ENCODE assay signal across 2 cellular contexts in the genomic region with DNA sequence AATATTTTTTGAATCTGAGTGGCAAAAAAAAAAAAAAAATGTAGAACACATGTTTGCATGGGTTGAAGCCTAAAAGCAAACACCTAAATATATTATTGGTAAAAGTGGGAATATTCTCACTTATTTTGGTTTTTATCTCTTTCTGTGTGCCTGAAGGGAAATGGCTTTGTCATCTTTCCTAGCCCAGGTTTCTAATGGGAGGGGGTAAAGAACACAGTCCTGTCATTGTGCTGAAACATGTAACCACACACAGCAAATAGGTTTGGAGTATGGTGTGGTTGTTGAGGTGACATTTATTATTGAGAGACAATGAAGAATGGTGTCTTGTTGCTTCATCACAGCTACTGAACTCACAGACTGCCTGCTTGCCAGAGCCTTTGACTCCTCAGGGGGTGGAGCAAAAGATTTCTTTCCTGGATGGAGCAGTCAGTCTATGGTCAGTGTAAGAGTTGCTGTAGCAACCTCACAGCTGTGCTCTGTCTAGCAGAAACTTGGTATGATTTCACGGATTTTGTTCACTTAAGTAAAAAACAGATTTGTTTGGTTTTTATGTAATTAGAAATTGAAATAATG.
TF ChIP-seq lines count a peak whose summit lies in the region.

No MANE protein-coding gene starts in this region.

TF ChIP-seq in SK-N-SH treated with all-trans-retinoic acid at 6 μM for 48 hours, 23 proteins besides CTCF, POLR2A, EP300 and RAD21 (continued from another document):
- TF ChIP-seq, protein P1, sequence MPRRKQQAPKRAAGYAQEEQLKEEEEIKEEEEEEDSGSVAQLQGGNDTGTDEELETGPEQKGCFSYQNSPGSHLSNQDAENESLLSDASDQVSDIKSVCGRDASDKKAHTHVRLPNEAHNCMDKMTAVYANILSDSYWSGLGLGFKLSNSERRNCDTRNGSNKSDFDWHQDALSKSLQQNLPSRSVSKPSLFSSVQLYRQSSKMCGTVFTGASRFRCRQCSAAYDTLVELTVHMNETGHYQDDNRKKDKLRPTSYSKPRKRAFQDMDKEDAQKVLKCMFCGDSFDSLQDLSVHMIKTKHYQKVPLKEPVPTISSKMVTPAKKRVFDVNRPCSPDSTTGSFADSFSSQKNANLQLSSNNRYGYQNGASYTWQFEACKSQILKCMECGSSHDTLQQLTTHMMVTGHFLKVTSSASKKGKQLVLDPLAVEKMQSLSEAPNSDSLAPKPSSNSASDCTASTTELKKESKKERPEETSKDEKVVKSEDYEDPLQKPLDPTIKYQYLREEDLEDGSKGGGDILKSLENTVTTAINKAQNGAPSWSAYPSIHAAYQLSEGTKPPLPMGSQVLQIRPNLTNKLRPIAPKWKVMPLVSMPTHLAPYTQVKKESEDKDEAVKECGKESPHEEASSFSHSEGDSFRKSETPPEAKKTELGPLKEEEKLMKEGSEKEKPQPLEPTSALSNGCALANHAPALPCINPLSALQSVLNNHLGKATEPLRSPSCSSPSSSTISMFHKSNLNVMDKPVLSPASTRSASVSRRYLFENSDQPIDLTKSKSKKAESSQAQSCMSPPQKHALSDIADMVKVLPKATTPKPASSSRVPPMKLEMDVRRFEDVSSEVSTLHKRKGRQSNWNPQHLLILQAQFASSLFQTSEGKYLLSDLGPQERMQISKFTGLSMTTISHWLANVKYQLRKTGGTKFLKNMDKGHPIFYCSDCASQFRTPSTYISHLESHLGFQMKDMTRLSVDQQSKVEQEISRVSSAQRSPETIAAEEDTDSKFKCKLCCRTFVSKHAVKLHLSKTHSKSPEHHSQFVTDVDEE (CRISPR knock-in tag; IDR thresholded peaks at IDR 0.05) = no peak
- TF ChIP-seq ESRRG (CRISPR knock-in tag; IDR thresholded peaks at IDR 0.05) (no peak), TOX (CRISPR knock-in tag; IDR thresholded peaks at IDR 0.05; ENCODE audit: borderline replicate concordance) (no peak), ZC3H10 (CRISPR knock-in tag; IDR thresholded peaks at IDR 0.05) (no peak), TCF4 (CRISPR knock-in tag; IDR thresholded peaks at IDR 0.05; ENCODE audit: borderline replicate concordance) (no peak)
- TF ChIP-seq, protein P2, sequence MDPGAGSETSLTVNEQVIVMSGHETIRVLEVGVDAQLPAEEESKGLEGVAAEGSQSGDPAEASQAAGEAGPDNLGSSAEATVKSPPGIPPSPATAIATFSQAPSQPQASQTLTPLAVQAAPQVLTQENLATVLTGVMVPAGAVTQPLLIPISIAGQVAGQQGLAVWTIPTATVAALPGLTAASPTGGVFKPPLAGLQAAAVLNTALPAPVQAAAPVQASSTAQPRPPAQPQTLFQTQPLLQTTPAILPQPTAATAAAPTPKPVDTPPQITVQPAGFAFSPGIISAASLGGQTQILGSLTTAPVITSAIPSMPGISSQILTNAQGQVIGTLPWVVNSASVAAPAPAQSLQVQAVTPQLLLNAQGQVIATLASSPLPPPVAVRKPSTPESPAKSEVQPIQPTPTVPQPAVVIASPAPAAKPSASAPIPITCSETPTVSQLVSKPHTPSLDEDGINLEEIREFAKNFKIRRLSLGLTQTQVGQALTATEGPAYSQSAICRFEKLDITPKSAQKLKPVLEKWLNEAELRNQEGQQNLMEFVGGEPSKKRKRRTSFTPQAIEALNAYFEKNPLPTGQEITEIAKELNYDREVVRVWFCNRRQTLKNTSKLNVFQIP (CRISPR knock-in tag; IDR thresholded peaks at IDR 0.05; ENCODE audit: borderline replicate concordance, low read depth) = no peak

TF ChIP-seq in SK-N-SH, 30 proteins besides CTCF, POLR2A, EP300 and RAD21 (continued from another document):
- TF ChIP-seq YY1 (IDR thresholded peaks at IDR 0.05; ENCODE audit: low read depth) = no peak
- TF ChIP-seq GABPA (IDR thresholded peaks at IDR 0.05; ENCODE audit: low read depth) = no peak
- no peak for TF ChIP-seq NRF1 (IDR thresholded peaks at IDR 0.05; ENCODE audit: low read depth, low read length)
- TF ChIP-seq, protein P3, sequence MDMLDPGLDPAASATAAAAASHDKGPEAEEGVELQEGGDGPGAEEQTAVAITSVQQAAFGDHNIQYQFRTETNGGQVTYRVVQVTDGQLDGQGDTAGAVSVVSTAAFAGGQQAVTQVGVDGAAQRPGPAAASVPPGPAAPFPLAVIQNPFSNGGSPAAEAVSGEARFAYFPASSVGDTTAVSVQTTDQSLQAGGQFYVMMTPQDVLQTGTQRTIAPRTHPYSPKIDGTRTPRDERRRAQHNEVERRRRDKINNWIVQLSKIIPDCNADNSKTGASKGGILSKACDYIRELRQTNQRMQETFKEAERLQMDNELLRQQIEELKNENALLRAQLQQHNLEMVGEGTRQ (IDR thresholded peaks at IDR 0.05; ENCODE audit: borderline replicate concordance, low read depth, low read length) = no peak
- no peak for TF ChIP-seq RXRA (IDR thresholded peaks at IDR 0.05; ENCODE audit: borderline replicate concordance, low read depth)
- TF ChIP-seq EZH2phosphoT487 (IDR thresholded peaks at IDR 0.05; ENCODE audit: borderline replicate concordance, low read depth) = no peak
- TF ChIP-seq, protein P4, sequence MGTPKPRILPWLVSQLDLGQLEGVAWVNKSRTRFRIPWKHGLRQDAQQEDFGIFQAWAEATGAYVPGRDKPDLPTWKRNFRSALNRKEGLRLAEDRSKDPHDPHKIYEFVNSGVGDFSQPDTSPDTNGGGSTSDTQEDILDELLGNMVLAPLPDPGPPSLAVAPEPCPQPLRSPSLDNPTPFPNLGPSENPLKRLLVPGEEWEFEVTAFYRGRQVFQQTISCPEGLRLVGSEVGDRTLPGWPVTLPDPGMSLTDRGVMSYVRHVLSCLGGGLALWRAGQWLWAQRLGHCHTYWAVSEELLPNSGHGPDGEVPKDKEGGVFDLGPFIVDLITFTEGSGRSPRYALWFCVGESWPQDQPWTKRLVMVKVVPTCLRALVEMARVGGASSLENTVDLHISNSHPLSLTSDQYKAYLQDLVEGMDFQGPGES (IDR thresholded peaks at IDR 0.05; ENCODE audit: low read depth, low read length) = no peak
- TF ChIP-seq JUND (IDR thresholded peaks at IDR 0.05) = no peak
TF ChIP-seq in SK-N-SH: peak in this region for 0.
